ENCODE assay signal across 17 cellular contexts in the genomic region with DNA sequence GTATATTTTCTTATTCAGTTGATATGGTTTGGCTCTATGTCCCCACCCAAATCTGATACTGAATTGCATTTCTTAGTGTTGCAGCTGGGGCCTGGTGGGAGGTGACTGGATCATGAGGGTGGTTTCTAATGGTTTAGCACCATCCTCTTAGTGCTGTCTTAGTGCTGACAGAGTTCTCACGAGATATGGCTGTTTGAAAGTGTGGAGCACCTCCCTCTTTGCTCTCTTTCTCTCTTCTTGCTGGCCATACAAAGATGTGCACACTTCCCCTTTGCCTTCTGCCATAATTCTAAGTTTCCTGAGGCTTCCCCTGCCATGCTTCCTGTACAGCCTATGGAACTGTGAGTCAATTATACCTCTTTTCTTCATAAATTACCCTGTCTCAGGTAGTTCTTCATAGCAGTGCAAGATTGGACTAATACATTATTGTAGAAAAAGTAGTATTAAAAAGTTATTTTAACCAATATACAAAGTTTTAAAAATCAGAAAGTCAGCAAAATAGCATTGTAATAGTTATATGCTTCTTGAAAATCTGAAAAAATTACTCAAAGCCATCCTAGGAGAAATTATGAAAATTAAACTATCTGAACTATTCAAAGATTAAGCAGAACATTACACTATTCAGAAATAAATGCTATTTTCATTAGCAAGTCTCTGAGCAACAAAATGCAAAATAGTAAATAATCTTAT.
DNase-seq lines count a peak whose midpoint lies in the region; ATAC-seq, FAIRE-seq and TF ChIP-seq lines count a peak whose summit lies in the region.
"Had no signal": no experiment of that assay in that cellular context is flagged by ENCODE, and none has a peak within 500 bp of the region (broad histone marks: within the 10 kb centered on the region; RNA-seq: fewer than 3 reads in every experiment).

No MANE protein-coding gene starts in this region.

- intact Hi-C loops in natural killer cell (cut with micrococcal nuclease) = loop anchor here (5.0 kb wide), 1 partner anchor 37 kb away; no protein-coding TSS in a partner anchor

- no peaks in the 10 kb centered on the region for H3K9me3 ChIP-seq in MM.1S (replicated peaks; ENCODE audit: insufficient read depth, low read length)

- FAIRE-seq in GM12891 (lab: Jason Lieb, UNC) = peak; percentile 35
- FAIRE-seq: frontal cortex had no signal

- peaks cover 84% of the 10 kb centered on the region for H3K79me2 ChIP-seq in MM.1S (ENCODE audit: low read length)

- no peak overlapping the region for H3K4me3 ChIP-seq in MM.1S (ENCODE audit: low read length)

- H3K4me1 Mint-ChIP-seq in activated naive CD8-positive, alpha-beta T cell (ENCODE audit: low read depth) = peaks cover 42% of the 10 kb centered on the region
- peaks cover 47 to 63% of the 10 kb centered on the region in 2 donors for H3K4me1 Mint-ChIP-seq in natural killer cell

- no peaks in the 10 kb centered on the region for H4K20me1 ChIP-seq in MM.1S (ENCODE audit: insufficient read depth, low read length)

- no peaks in the 10 kb centered on the region for H3K4me1 ChIP-seq in MM.1S (ENCODE audit: low read length)

- H3K4me2 ChIP-seq in MM.1S (ENCODE audit: low read depth, low read length) = no peak overlapping the region

- H3K27ac Mint-ChIP-seq in activated naive CD8-positive, alpha-beta T cell = peak overlapping the region; percentile 66
- H3K27ac Mint-ChIP-seq in natural killer cell = peak overlapping the region; percentile 80 to 81
- H3K27ac Mint-ChIP-seq: activated naive CD4-positive, alpha-beta T cell treated with anti-CD3 and anti-CD28 coated beads, Interleukin-2, amount 50 U/mL, for 72 hours had no signal

- H3K27ac ChIP-seq in MM.1S (ENCODE audit: low read length) = no peak overlapping the region

- H2AFZ ChIP-seq in MM.1S (ENCODE audit: low read length) = no peak overlapping the region

- no peaks in the 10 kb centered on the region for H3K27me3 ChIP-seq in MM.1S (replicated peaks; ENCODE audit: insufficient read depth, low read length)

- DNase-seq in GM12891 (ENCODE audit: insufficient read length, low spot score) (no peak), MM.1S (peak; percentile 24), natural killer cell (no peak), NCI-H2171 (lab: John Stamatoyannopoulos, UW) (no peak), ureter (ENCODE audit: low spot score) (no peak)
- DNase-seq: activated CD4-positive, alpha-beta T cell treated with anti-CD3 and anti-CD28 coated beads for 48 hours; cerebellar nuclear complex; hypothalamus; islet precursor cell; PC-3; Right ventricle myocardium superior; T-helper 1 cell had no signal

- H3K4me3 Mint-ChIP-seq in activated naive CD8-positive, alpha-beta T cell = no peak overlapping the region
- no peak overlapping the region for H3K4me3 Mint-ChIP-seq in natural killer cell

- TF ChIP-seq POLR2A in GM12891 (IDR thresholded peaks at IDR 0.05; ENCODE audit: low read depth, low read length) = no peak

- H3K9ac ChIP-seq in MM.1S (ENCODE audit: low read length) = no peak overlapping the region

- H3K9me2 ChIP-seq in MM.1S (replicated peaks; ENCODE audit: insufficient read depth, low read length) = no peaks in the 10 kb centered on the region

- H3K9me3 Mint-ChIP-seq in activated naive CD8-positive, alpha-beta T cell (ENCODE audit: low read depth) = peaks cover 6% of the 10 kb centered on the region
- peaks cover 5 to 9% of the 10 kb centered on the region in 2 donors for H3K9me3 Mint-ChIP-seq in natural killer cell

- ATAC-seq in natural killer cell (peak in 2 of 3 donors; percentile 55 to 61), GM21360 (IDR thresholded peaks at IDR 0.05; ENCODE audit: unreplicated experiment) (no peak)
- ATAC-seq: activated naive CD4-positive, alpha-beta T cell treated with anti-CD3 and anti-CD28 coated beads, Interleukin-2, amount 50 U/mL, for 72 hours; esophagus mucosa; PC-3 had no signal

- no peaks in the 10 kb centered on the region; the same call in 1 of the 2 replicates for H3K36me3 ChIP-seq in MM.1S (replicated peaks; ENCODE audit: insufficient read depth, low read length)

- TF ChIP-seq CTCF in MM.1S (IDR thresholded peaks at IDR 0.05; ENCODE audit: low read length) = no peak
- TF ChIP-seq CTCF in natural killer cell (IDR thresholded peaks at IDR 0.05) = no peak

- peaks cover 23% of the 10 kb centered on the region for H3K36me3 Mint-ChIP-seq in activated naive CD8-positive, alpha-beta T cell
- H3K36me3 Mint-ChIP-seq in natural killer cell = peaks cover 9% of the 10 kb centered on the region

- no peaks in the 10 kb centered on the region for H3F3A ChIP-seq in MM.1S (ENCODE audit: insufficient read depth, low read length)

- H3K27me3 Mint-ChIP-seq in activated naive CD8-positive, alpha-beta T cell = no peaks in the 10 kb centered on the region
- H3K27me3 Mint-ChIP-seq in natural killer cell (ENCODE audit: low read depth in 2 of 2) = no peaks in the 10 kb centered on the region

TF ChIP-seq in GM12891, 5 proteins besides CTCF, POLR2A, EP300 and RAD21:
- TF ChIP-seq PAX5 (IDR thresholded peaks at IDR 0.05; ENCODE audit: insufficient read depth, low read length, severe bottlenecking) = no peak
- 0 out of 2 replicates have a peak, but pooled peaks have one; percentile 6 for TF ChIP-seq SPI1 (IDR thresholded peaks at IDR 0.05; ENCODE audit: low read depth, low read length)
- TF ChIP-seq TAF1 (IDR thresholded peaks at IDR 0.05; ENCODE audit: low read depth, low read length) = no peak
TF ChIP-seq in GM12891: peak in this region for 1.
